ENCODE assay signal across 9 cellular contexts in the genomic region with DNA sequence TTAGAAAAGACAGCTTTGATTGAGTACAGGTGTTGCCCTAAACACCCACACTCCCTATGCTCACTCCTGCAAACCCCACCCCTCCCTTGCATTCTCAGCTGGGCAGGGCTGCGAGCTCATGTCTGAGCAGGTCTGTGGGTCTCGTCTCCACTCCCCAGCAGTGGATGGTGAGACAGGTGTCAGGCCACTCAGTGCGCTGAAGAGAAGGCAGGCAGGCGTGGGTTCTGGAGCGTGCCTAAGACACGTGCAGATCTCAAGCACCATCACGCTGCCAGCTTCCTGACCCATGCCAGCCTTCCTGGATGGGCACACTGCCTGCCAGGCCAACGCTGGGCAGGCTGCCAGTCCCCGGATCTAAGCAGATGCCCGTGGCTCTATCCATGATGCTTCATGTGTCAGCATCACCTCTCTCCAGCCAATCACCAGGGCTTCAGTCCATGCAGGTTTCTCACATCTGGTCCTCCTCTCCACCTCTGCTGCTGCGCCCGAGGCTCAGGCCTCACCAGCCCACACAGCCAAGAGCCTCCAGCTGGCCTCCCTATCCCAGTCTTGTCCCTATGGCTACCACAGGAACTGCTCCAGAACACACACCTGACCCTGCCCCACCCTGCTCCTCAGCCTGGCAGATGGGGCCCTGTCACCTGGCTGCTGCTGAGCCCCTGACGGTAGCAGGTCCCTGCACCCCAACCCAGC. TPM values are rescaled to one million over a fixed set of nuclear protein-coding genes. Genes with fewer than 3 reads are reported as not detected.
DNase-seq lines count a peak whose midpoint lies in the region; TF ChIP-seq lines count a peak whose summit lies in the region.
"Had no signal": no experiment of that assay in that cellular context is flagged by ENCODE, and none has a peak within 500 bp of the region (broad histone marks: within the 10 kb centered on the region; RNA-seq: fewer than 3 reads in every experiment).

No MANE protein-coding gene starts in this region.

- H3K9ac ChIP-seq in mesendoderm (ENCODE audit: low read length) (no peak overlapping the region), colonic mucosa (ENCODE audit: low read depth in 2 of 2, low read length in 2 of 2) (no peak overlapping the region)

- DNase-seq in DMS 273 (lab: John Stamatoyannopoulos, UW; ENCODE audit: unreplicated experiment) (peak; percentile 76), NCI-H2196 (lab: John Stamatoyannopoulos, UW; ENCODE audit: unreplicated experiment) (peak; percentile 94), epithelial cell of prostate (ENCODE audit: low read depth, low spot score) (peak; percentile 39), dedifferentiated amniotic fluid mesenchymal stem cell (ENCODE audit: extremely low spot score) (no peak), mesendoderm (no peak), colonic mucosa (no peak), NOMO-1 treated with DMSO at 0.1 percent for 48 hours (lab: John Stamatoyannopoulos, UW; ENCODE audit: unreplicated experiment) (no peak)
- DNase-seq: activated CD4-positive, CD25-positive, alpha-beta regulatory T cell treated with anti-CD3 and anti-CD28 coated beads, Interleukin-2, amount 50 U/mL, for 72 hours had no signal

- no peak overlapping the region for H2AK5ac ChIP-seq in mesendoderm (ENCODE audit: low read length)

- no CpG with 5 or more reads among the region's 13 CpGs for WGBS in mesendoderm (ENCODE audit: extremely low coverage, insufficient coverage, low lambda C conversion rate)

- H3K4me1 ChIP-seq in neutrophil (ENCODE audit: control insufficient read depth in 1 of 2, insufficient read depth in 1 of 2, low read depth in 1 of 2, low read length in 1 of 2) (no peaks in the 10 kb centered on the region), mesendoderm (ENCODE audit: control insufficient read depth, low read depth, low read length) (no peaks in the 10 kb centered on the region), colonic mucosa (no peaks in the 10 kb centered on the region)

- H2BK15ac ChIP-seq in mesendoderm (replicated peaks; ENCODE audit: low read depth), result no peak overlapping the region

- H3K4ac ChIP-seq in mesendoderm (ENCODE audit: low read depth, low read length), result no peak overlapping the region

- H2BK5ac ChIP-seq in mesendoderm (ENCODE audit: low read length), result no peak overlapping the region

- no peak overlapping the region for H4K8ac ChIP-seq in mesendoderm (ENCODE audit: low read depth, low read length)

- no peaks in the 10 kb centered on the region for H3K79me2 ChIP-seq in mesendoderm (ENCODE audit: control insufficient read depth, insufficient read depth, low read length)

- no peak overlapping the region for H2BK120ac ChIP-seq in mesendoderm (ENCODE audit: low read depth, low read length)

- no peak overlapping the region for H3K18ac ChIP-seq in mesendoderm (ENCODE audit: low read length)

- H3K27ac ChIP-seq in epithelial cell of prostate (no peak overlapping the region), neutrophil (peak overlapping the region; percentile 43), mesendoderm (ENCODE audit: low read depth, low read length) (no peak overlapping the region), colonic mucosa (no peak overlapping the region)

- H3K23ac ChIP-seq in mesendoderm (ENCODE audit: low read length), result no peak overlapping the region

- TF ChIP-seq CTCF in neutrophil (IDR thresholded peaks at IDR 0.05) (no peak), colonic mucosa (IDR thresholded peaks at IDR 0.05) (no peak)

- peaks cover 97% of the 10 kb centered on the region for H3K36me3 ChIP-seq in neutrophil
- peaks cover 4% of the 10 kb centered on the region for H3K36me3 ChIP-seq in mesendoderm (ENCODE audit: control insufficient read depth, insufficient read depth, low read length)
- H3K36me3 ChIP-seq in colonic mucosa, result peaks cover 5% of the 10 kb centered on the region

- no peaks in the 10 kb centered on the region for H3K27me3 ChIP-seq in neutrophil
- H3K27me3 ChIP-seq in mesendoderm (ENCODE audit: insufficient read depth, low read length, poor library complexity), result no peaks in the 10 kb centered on the region
- H3K27me3 ChIP-seq in colonic mucosa, result no peaks in the 10 kb centered on the region

- H3K56ac ChIP-seq in mesendoderm (ENCODE audit: low read length), result no peak overlapping the region

- H3K9me3 ChIP-seq in neutrophil, result no peaks in the 10 kb centered on the region
- no peaks in the 10 kb centered on the region for H3K9me3 ChIP-seq in colonic mucosa

- intact Hi-C loops in colonic mucosa (cut with DNase I), result no loop called here

- H3K4me3 ChIP-seq in neutrophil (ENCODE audit: low read depth in 1 of 2, low read length in 1 of 2) (no peak overlapping the region), mesendoderm (ENCODE audit: low read length) (no peak overlapping the region), colonic mucosa (no peak overlapping the region)

- H3K79me1 ChIP-seq in mesendoderm (ENCODE audit: low read length), result no peaks in the 10 kb centered on the region

- no peak overlapping the region for H4K5ac ChIP-seq in mesendoderm (ENCODE audit: low read length)

- no peak overlapping the region for H3K4me2 ChIP-seq in mesendoderm (ENCODE audit: low read length)

RNA-seq across cellular contexts. Expression of a gene that starts 42.6 kb away (rescaled TPM):
- 13.7 TPM for polyA plus RNA-seq in mesendoderm (2013, experiment 1 of 2)
- 13.6 TPM for polyA plus RNA-seq in mesendoderm (2013, experiment 2 of 2)
- 10 to 100 TPM; 33.4 to 46.0 TPM for total RNA-seq in colonic mucosa

Comparison
In these comparisons a context has a peak if more than half of its experiments do, and no peak if none do; other contexts are left out.
1. DNase-seq: peak in DMS 273 (single experiment), NCI-H2196 (single experiment) and epithelial cell of prostate (single experiment); none in dedifferentiated amniotic fluid mesenchymal stem cell (single experiment), mesendoderm (single experiment), colonic mucosa (single experiment) and NOMO-1 treated with DMSO at 0.1 percent for 48 hours (single experiment).